In the genomic region with DNA sequence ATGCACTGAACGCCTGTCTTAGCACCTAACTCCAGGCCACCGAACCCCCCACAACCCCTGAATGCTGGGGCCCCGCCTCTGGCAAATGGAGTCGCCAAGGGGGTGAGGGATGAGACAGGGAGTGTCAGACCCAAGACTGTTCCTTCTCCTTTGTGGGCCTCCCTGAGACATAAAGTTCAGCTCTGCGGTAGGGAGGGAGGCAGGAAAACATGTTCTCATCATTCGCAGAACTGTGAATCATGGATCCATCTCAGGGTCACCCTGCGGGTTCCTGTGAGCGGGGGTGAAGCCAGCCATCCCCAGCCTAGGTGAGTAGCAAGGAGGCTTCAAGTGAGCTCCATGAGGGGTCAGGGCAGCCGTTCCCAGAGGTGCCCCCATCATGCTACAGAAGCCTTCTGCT, we compare ENCODE assay signal across 20 cellular contexts. TPM values are rescaled to one million over a fixed set of nuclear protein-coding genes. Genes with fewer than 3 reads are reported as not detected.
DNase-seq lines count a peak whose midpoint lies in the region; ATAC-seq and TF ChIP-seq lines count a peak whose summit lies in the region.
"Had no signal": no experiment of that assay in that cellular context is flagged by ENCODE, and none has a peak within 500 bp of the region (broad histone marks: within the 10 kb centered on the region; RNA-seq: fewer than 3 reads in every experiment).

No MANE protein-coding gene starts in this region.

- intact Hi-C loops in activated CD4-positive, alpha-beta T cell treated with anti-CD3 and anti-CD28 coated beads for 36 hours (cut with DNase I, micrococcal nuclease) = loop anchor here in 1 of 2 experiments (1.0 kb wide), 1 partner anchor 13 kb away; no protein-coding TSS in a partner anchor
- intact Hi-C loops in activated T-helper 2 cell treated with anti-CD3 and anti-CD28 coated beads, Interferon-gamma antibody, Interleukin-2, Interleukin-4, amounts not matched to agents 10 μg/mL and 5 μg/mL and 100 μg/mL, durations not matched to agents 14 hours and 24 hours and 36 hours (cut with micrococcal nuclease) = no loop called here

- no peak for TF ChIP-seq CTCF in neural progenitor cell (IDR thresholded peaks at IDR 0.05)
- TF ChIP-seq CTCF in H9 (conservative IDR thresholded peaks at IDR 0.05) = no peak

- H3K27me3 ChIP-seq in neural progenitor cell = peaks cover 9% of the 10 kb centered on the region
- no peaks in the 10 kb centered on the region; the same call in 1 of the 2 replicates for H3K27me3 ChIP-seq in H9 (ENCODE audit: insufficient read depth, low read length)
- H3K27me3 ChIP-seq: upper lobe of right lung had no signal

- H4K20me1 ChIP-seq in neural progenitor cell (ENCODE audit: low read depth) (no peaks in the 10 kb centered on the region), H9 (ENCODE audit: control insufficient read depth, insufficient read depth, insufficient read length) (no peaks in the 10 kb centered on the region)

- H3K79me2 ChIP-seq in neural progenitor cell (ENCODE audit: low read depth) (no peaks in the 10 kb centered on the region), H9 (ENCODE audit: insufficient read depth, low read length) (no peaks in the 10 kb centered on the region)

- peaks cover 4% of the 10 kb centered on the region for H3K36me3 Mint-ChIP-seq in activated CD4-positive, alpha-beta T cell treated with anti-CD3 and anti-CD28 coated beads for 36 hours (ENCODE audit: low read depth)
- H3K36me3 Mint-ChIP-seq in T-cell (no peaks in the 10 kb centered on the region), neural progenitor cell (no peaks in the 10 kb centered on the region), H9 (ENCODE audit: insufficient read depth in 1 of 3, low read depth in 3 of 3) (no peaks in the 10 kb centered on the region)
- peaks cover 4% of the 10 kb centered on the region for H3K36me3 Mint-ChIP-seq in activated T-helper 2 cell treated with anti-CD3 and anti-CD28 coated beads, Interferon-gamma antibody, Interleukin-2, Interleukin-4, amounts not matched to agents 10 μg/mL and 5 μg/mL and 100 μg/mL, durations not matched to agents 14 hours and 24 hours and 36 hours (ENCODE audit: low read depth)

- no peak overlapping the region for H3K4ac ChIP-seq in H9 (ENCODE audit: low read depth, low read length)

- H3K4me1 Mint-ChIP-seq in activated CD4-positive, alpha-beta T cell treated with anti-CD3 and anti-CD28 coated beads for 36 hours = peaks cover 59% of the 10 kb centered on the region
- peaks cover 37 to 56% (median 54%) of the 10 kb centered on the region in 3 donors for H3K4me1 Mint-ChIP-seq in T-cell
- H3K4me1 Mint-ChIP-seq in activated T-helper 2 cell treated with anti-CD3 and anti-CD28 coated beads, Interferon-gamma antibody, Interleukin-2, Interleukin-4, amounts not matched to agents 10 μg/mL and 5 μg/mL and 100 μg/mL, durations not matched to agents 14 hours and 24 hours and 36 hours (ENCODE audit: low read depth) = peaks cover 64% of the 10 kb centered on the region
- H3K4me1 Mint-ChIP-seq in neural progenitor cell = peaks cover 3% of the 10 kb centered on the region
- peaks cover 10 to 13% of the 10 kb centered on the region in 2 experiments; a peak in 3 of 4 replicates for H3K4me1 Mint-ChIP-seq in H9

- H3K4me2 ChIP-seq in neural progenitor cell (no peak overlapping the region), H9 (ENCODE audit: insufficient read depth, insufficient read length, low read length) (no peak overlapping the region)

- H3K9me3 Mint-ChIP-seq in activated CD4-positive, alpha-beta T cell treated with anti-CD3 and anti-CD28 coated beads for 36 hours (ENCODE audit: low read depth) = no peaks in the 10 kb centered on the region
- no peaks in the 10 kb centered on the region for H3K9me3 Mint-ChIP-seq in T-cell
- no peaks in the 10 kb centered on the region for H3K9me3 Mint-ChIP-seq in activated T-helper 2 cell treated with anti-CD3 and anti-CD28 coated beads, Interferon-gamma antibody, Interleukin-2, Interleukin-4, amounts not matched to agents 10 μg/mL and 5 μg/mL and 100 μg/mL, durations not matched to agents 14 hours and 24 hours and 36 hours
- H3K9me3 Mint-ChIP-seq in neural progenitor cell = no peaks in the 10 kb centered on the region
- H3K9me3 Mint-ChIP-seq in H9 = no peaks in the 10 kb centered on the region

- H3K9me3 ChIP-seq in neural progenitor cell (ENCODE audit: low read depth) = no peaks in the 10 kb centered on the region
- H3K9me3 ChIP-seq in H9 (ENCODE audit: control insufficient read depth, low read depth, low read length) = no peaks in the 10 kb centered on the region
- H3K9me3 ChIP-seq: upper lobe of right lung had no signal

- H3K79me1 ChIP-seq in H9 (ENCODE audit: insufficient read depth, low read depth, low read length, poor library complexity, severe bottlenecking) = no peaks in the 10 kb centered on the region

- no peak overlapping the region for H3K14ac ChIP-seq in H9 (ENCODE audit: insufficient read depth, low read length)

- H4K91ac ChIP-seq in H9 (ENCODE audit: insufficient read length, low read depth, low read length) = no peak overlapping the region

- peak; percentile 74 for DNase-seq in activated CD4-positive, alpha-beta T cell treated with anti-CD3 and anti-CD28 coated beads for 36 hours
- DNase-seq in activated CD4-positive, alpha-beta T cell treated with anti-CD3 and anti-CD28 coated beads for 1 hour = no peak
- DNase-seq in T-cell (no peak), neural progenitor cell (ENCODE audit: low spot score) (no peak), NAMALWA (ENCODE audit: low spot score) (no peak), H9 (no peak)
- no peak for DNase-seq in activated T-helper 2 cell treated with anti-CD3 and anti-CD28 coated beads, Interferon-gamma antibody, Interleukin-2, Interleukin-4, amounts not matched to agents 10 μg/mL and 5 μg/mL and 100 μg/mL, durations not matched to agents 14 hours and 24 hours and 36 hours (ENCODE audit: low spot score)
- DNase-seq: DMS53; effector CD4-positive, alpha-beta T cell; NCI-H146; NCI-H2227 treated with DMSO at 0.1 percent for 48 hours; RPMI8226; upper lobe of right lung had no signal

- H3K23me2 ChIP-seq in H9 (ENCODE audit: insufficient read length, low read depth, low read length, poor library complexity, severe bottlenecking) = no peaks in the 10 kb centered on the region

- peaks cover under 1% of the 10 kb centered on the region for H3K27me3 Mint-ChIP-seq in activated CD4-positive, alpha-beta T cell treated with anti-CD3 and anti-CD28 coated beads for 36 hours
- no peaks in the 10 kb centered on the region for H3K27me3 Mint-ChIP-seq in T-cell
- no peaks in the 10 kb centered on the region for H3K27me3 Mint-ChIP-seq in activated T-helper 2 cell treated with anti-CD3 and anti-CD28 coated beads, Interferon-gamma antibody, Interleukin-2, Interleukin-4, amounts not matched to agents 10 μg/mL and 5 μg/mL and 100 μg/mL, durations not matched to agents 14 hours and 24 hours and 36 hours (ENCODE audit: low read depth)
- H3K27me3 Mint-ChIP-seq in neural progenitor cell (ENCODE audit: insufficient read depth, low read depth) = peaks cover 11% of the 10 kb centered on the region
- peaks cover 75% of the 10 kb centered on the region for H3K27me3 Mint-ChIP-seq in H9 (ENCODE audit: low read depth)

- peak overlapping the region; percentile 9 for H3K4me3 Mint-ChIP-seq in activated CD4-positive, alpha-beta T cell treated with anti-CD3 and anti-CD28 coated beads for 36 hours
- H3K4me3 Mint-ChIP-seq in T-cell = no peak overlapping the region
- H3K4me3 Mint-ChIP-seq in activated T-helper 2 cell treated with anti-CD3 and anti-CD28 coated beads, Interferon-gamma antibody, Interleukin-2, Interleukin-4, amounts not matched to agents 10 μg/mL and 5 μg/mL and 100 μg/mL, durations not matched to agents 14 hours and 24 hours and 36 hours (ENCODE audit: low read depth) = peak overlapping the region; percentile 3
- H3K4me3 Mint-ChIP-seq in neural progenitor cell = peak overlapping the region; percentile 14
- no peak overlapping the region for H3K4me3 Mint-ChIP-seq in H9

- H4K5ac ChIP-seq in H9 (ENCODE audit: insufficient read length, low read depth, low read length) = no peak overlapping the region

- CTCF ChIA-PET in activated CD4-positive, alpha-beta T cell treated with anti-CD3 and anti-CD28 coated beads for 36 hours (lab: Charles Lee) = interaction anchor here (0.7 to 1.4 kb wide), 5 partner anchors 12 to 67 kb away, joined by 3 to 4 read pairs (median 3); a partner anchor contains a TSS
- CTCF ChIA-PET in T-cell (lab: Charles Lee) = interaction anchor here in 1 of 2 donors (1.1 kb wide), 1 partner anchor 8 kb away, joined by 8 read pairs; no protein-coding TSS in a partner anchor

- no peak overlapping the region for H3K23ac ChIP-seq in H9 (ENCODE audit: insufficient read length, low read depth, low read length)

- POLR2A ChIA-PET in activated CD4-positive, alpha-beta T cell treated with anti-CD3 and anti-CD28 coated beads for 36 hours (lab: Charles Lee) = interaction anchor here (0.7 to 4.5 kb wide), 4 partner anchors 39 to 116 kb away, joined by 3 to 53 read pairs (median 6); a partner anchor contains a TSS
- POLR2A ChIA-PET in T-cell (lab: Charles Lee) = no interaction called here

- H2AFZ ChIP-seq in neural progenitor cell (replicated peaks) (no peak overlapping the region), H9 (ENCODE audit: low read length) (no peak overlapping the region)

- H3K36me3 ChIP-seq in neural progenitor cell = no peaks in the 10 kb centered on the region
- H3K36me3 ChIP-seq: cardiac muscle cell, upper lobe of right lung had no signal

- no peak overlapping the region for H3K27ac ChIP-seq in neural progenitor cell
- H3K27ac ChIP-seq in H9 (ENCODE audit: insufficient read length, low read depth, low read length) = no peak overlapping the region
- H3K27ac ChIP-seq: C4-2B, cardiac muscle cell, upper lobe of right lung, VCaP had no signal

- WGBS in H9 (ENCODE audit: extremely low coverage, insufficient read length, low lambda C conversion rate) = no CpG with 5 or more reads among the region's 9 CpGs

- peak overlapping the region; percentile 94 for H3K27ac Mint-ChIP-seq in activated CD4-positive, alpha-beta T cell treated with anti-CD3 and anti-CD28 coated beads for 36 hours
- H3K27ac Mint-ChIP-seq in T-cell = peak overlapping the region; percentile 8 to 39
- H3K27ac Mint-ChIP-seq in activated T-helper 2 cell treated with anti-CD3 and anti-CD28 coated beads, Interferon-gamma antibody, Interleukin-2, Interleukin-4, amounts not matched to agents 10 μg/mL and 5 μg/mL and 100 μg/mL, durations not matched to agents 14 hours and 24 hours and 36 hours = peak overlapping the region; percentile 99
- H3K27ac Mint-ChIP-seq in neural progenitor cell = no peak overlapping the region
- H3K27ac Mint-ChIP-seq in H9 = no peak overlapping the region

- H2BK12ac ChIP-seq in H9 (ENCODE audit: insufficient read length, low read depth, low read length) = no peak overlapping the region

- H2BK20ac ChIP-seq in H9 (ENCODE audit: low read depth, low read length, poor library complexity, severe bottlenecking) = no peak overlapping the region

- H2BK5ac ChIP-seq in H9 (ENCODE audit: insufficient read length, low read length) = no peak overlapping the region

- H3T11ph ChIP-seq in H9 (ENCODE audit: low read length) = no peak overlapping the region

- H3K56ac ChIP-seq in H9 (ENCODE audit: insufficient read length, low read depth, low read length) = no peak overlapping the region

- no peak overlapping the region for H3K4me3 ChIP-seq in neural progenitor cell
- H3K4me3 ChIP-seq: cardiac muscle cell, upper lobe of right lung had no signal

- no peak overlapping the region for H4K8ac ChIP-seq in H9 (replicated peaks; ENCODE audit: insufficient read length, low read depth, low read length)

- no peak overlapping the region for H2BK120ac ChIP-seq in H9 (ENCODE audit: low read depth, low read length, poor library complexity, severe bottlenecking)

- H3K9ac ChIP-seq in neural progenitor cell (no peak overlapping the region), H9 (ENCODE audit: extremely low read depth, insufficient read length, low read length) (no peak overlapping the region)

- H3K4me1 ChIP-seq in neural progenitor cell = no peaks in the 10 kb centered on the region
- H3K4me1 ChIP-seq in H9 (ENCODE audit: insufficient read depth, low read length) = no peaks in the 10 kb centered on the region; the same call in 1 of the 2 replicates

- H3F3A ChIP-seq in neural progenitor cell (ENCODE audit: low read depth) = no peaks in the 10 kb centered on the region

- ATAC-seq in activated CD4-positive, alpha-beta T cell treated with anti-CD3 and anti-CD28 coated beads for 36 hours = peak; percentile 34
- no peak for ATAC-seq in T-cell (replicated peaks in 1 of 4)
- ATAC-seq in GM18520 (IDR thresholded peaks at IDR 0.05; ENCODE audit: unreplicated experiment) = no peak
- ATAC-seq: upper lobe of right lung had no signal

- no peak overlapping the region for H2AK5ac ChIP-seq in H9 (ENCODE audit: insufficient read length, low read length)

- no peak overlapping the region for H2BK15ac ChIP-seq in H9 (ENCODE audit: low read depth, low read length)

- H3K18ac ChIP-seq in H9 (ENCODE audit: insufficient read length, low read depth, low read length) = no peak overlapping the region

RNA-seq across cellular contexts. Expression of a gene that starts 27.3 kb away (rescaled TPM):
- 10 to 100 TPM; 17.6 to 20.2 TPM for total RNA-seq in activated CD4-positive, alpha-beta T cell treated with anti-CD3 and anti-CD28 coated beads for 36 hours
- total RNA-seq in T-cell (1 to 10 TPM in 3 of 5 donors, under 1 TPM in 2; 0.40 to 1.3 (median 1.1) TPM), neural progenitor cell (ENCODE audit: low replicate concordance) (not detected in 2 replicates), H9 (2021) (not detected in 2 replicates)
- 9.2 and 10.2 TPM in 2 replicates for total RNA-seq in activated T-helper 2 cell treated with anti-CD3 and anti-CD28 coated beads, Interferon-gamma antibody, Interleukin-2, Interleukin-4, amounts not matched to agents 10 μg/mL and 5 μg/mL and 100 μg/mL, durations not matched to agents 14 hours and 24 hours and 36 hours
- total RNA-seq: A172, cardiac muscle cell, HT-29, kidney epithelial cell had no signal

RNA-seq across cellular contexts. Expression of a gene that starts 30.7 kb away (rescaled TPM):
- total RNA-seq in activated CD4-positive, alpha-beta T cell treated with anti-CD3 and anti-CD28 coated beads for 36 hours = 10 to 100 TPM; 32.5 to 36.8 TPM
- total RNA-seq in T-cell (10 to 100 TPM; 24.0 to 36.2 (median 35.1) TPM), neural progenitor cell (ENCODE audit: low replicate concordance) (17.5 and 44.1 TPM in 2 replicates), H9 (2021) (34.1 and 36.8 TPM in 2 replicates)
- total RNA-seq in activated T-helper 2 cell treated with anti-CD3 and anti-CD28 coated beads, Interferon-gamma antibody, Interleukin-2, Interleukin-4, amounts not matched to agents 10 μg/mL and 5 μg/mL and 100 μg/mL, durations not matched to agents 14 hours and 24 hours and 36 hours = 70.4 and 81.9 TPM in 2 replicates

Comparison
In these comparisons a context has a peak if more than half of its experiments do, and no peak if none do; other contexts are left out.
1. H3K27ac Mint-ChIP-seq: peak in activated CD4-positive, alpha-beta T cell treated with anti-CD3 and anti-CD28 coated beads for 36 hours (single experiment), T-cell (2 of 2) and activated T-helper 2 cell treated with anti-CD3 and anti-CD28 coated beads, Interferon-gamma antibody, Interleukin-2, Interleukin-4, amounts not matched to agents 10 μg/mL and 5 μg/mL and 100 μg/mL, durations not matched to agents 14 hours and 24 hours and 36 hours (single experiment); none in neural progenitor cell (single experiment) and H9 (0 of 3).
2. H3K4me3 Mint-ChIP-seq: peak in activated CD4-positive, alpha-beta T cell treated with anti-CD3 and anti-CD28 coated beads for 36 hours (single experiment), activated T-helper 2 cell treated with anti-CD3 and anti-CD28 coated beads, Interferon-gamma antibody, Interleukin-2, Interleukin-4, amounts not matched to agents 10 μg/mL and 5 μg/mL and 100 μg/mL, durations not matched to agents 14 hours and 24 hours and 36 hours (single experiment) and neural progenitor cell (single experiment); none in T-cell (0 of 3) and H9 (0 of 2).